31 cellular contexts compared by ENCODE assay signal in the genomic region with DNA sequence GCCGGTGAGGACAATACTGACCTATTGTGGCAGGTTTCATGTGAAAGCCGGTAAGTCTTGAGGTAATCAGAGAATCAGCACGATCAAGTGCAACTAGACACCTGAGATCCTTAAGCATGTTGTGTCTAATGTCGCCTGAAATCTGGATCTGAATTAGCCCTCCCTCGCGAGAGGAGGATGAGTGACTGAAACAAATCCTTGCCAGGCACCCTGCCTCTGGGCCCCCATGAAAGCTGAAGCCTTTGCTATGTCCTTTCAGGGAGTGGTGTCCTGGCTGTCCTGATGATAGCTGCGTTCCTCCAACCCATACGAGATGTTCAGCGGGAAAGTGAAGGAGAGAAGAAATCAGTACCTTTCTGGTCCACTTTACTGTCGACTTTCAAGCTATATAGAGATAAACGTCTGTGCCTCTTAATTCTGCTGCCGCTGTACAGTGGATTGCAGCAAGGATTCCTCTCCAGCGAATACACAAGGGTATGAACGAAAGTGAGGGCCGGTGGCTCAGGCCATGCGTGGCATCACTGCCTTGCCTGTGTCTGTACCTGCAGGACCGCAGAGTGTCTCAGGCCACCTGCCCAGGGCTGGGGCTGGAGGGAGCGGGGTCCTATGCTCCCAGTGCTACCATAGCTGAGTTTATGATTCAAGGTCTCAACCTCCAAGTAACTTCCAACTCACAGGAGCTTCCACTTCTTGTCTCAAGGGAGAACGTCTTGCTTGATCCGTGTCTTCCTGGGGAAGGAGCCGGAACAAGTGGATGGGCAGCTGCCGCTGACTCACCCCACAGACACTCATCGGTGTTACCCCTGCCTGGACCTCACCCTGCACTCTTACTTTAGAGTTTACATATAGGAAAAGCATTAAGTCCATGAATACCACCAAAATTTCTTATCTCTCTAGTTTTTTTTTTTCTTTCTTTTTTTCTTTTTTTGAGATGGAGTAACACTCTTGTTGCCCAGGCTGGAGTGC. TPM values are rescaled to one million over a fixed set of nuclear protein-coding genes. Genes with fewer than 3 reads are reported as not detected.
"Had no signal": no experiment of that assay in that cellular context is flagged by ENCODE, and none has a peak within 500 bp of the region (broad histone marks: within the 10 kb centered on the region; RNA-seq: fewer than 3 reads in every experiment).

No MANE protein-coding gene starts in this region.

- H3K9me3 ChIP-seq: ascending aorta, body of pancreas had no signal

- ATAC-seq: activated CD8-positive, alpha-beta T cell treated with anti-CD3 and anti-CD28 coated beads, Interleukin-2, amount 10 ng/mL, durations not matched to agents 7 days and 5 days; body of pancreas; K562; Panc1; T-helper 17 cell had no signal

- H3K27ac ChIP-seq: ascending aorta, body of pancreas had no signal

- DNase-seq: activated CD4-positive, alpha-beta T cell treated with anti-CD3 and anti-CD28 coated beads for 48 hours; activated CD4-positive, alpha-beta T cell treated with anti-CD3 and anti-CD28 coated beads, Interleukin-2, amount 50 U/mL, for 4 hours; activated CD4-positive, CD25-positive, alpha-beta regulatory T cell treated with anti-CD3 and anti-CD28 coated beads, Interleukin-2, amount 50 U/mL, for 72 hours; activated CD8-positive, alpha-beta memory T cell treated with anti-CD3 and anti-CD28 coated beads, Interleukin-2, amount 50 U/mL, for 48 hours; activated CD8-positive, alpha-beta T cell treated with anti-CD3 and anti-CD28 coated beads, Interleukin-2, amount 10 ng/mL, durations not matched to agents 7 days and 5 days; activated effector memory CD4-positive, alpha-beta T cell treated with Interleukin-2 at 50 U/mL for 16 hours; activated naive CD4-positive, alpha-beta T cell; activated T-cell treated with anti-CD3 and anti-CD28 coated beads, Interleukin-2, amount 50 U/mL, for 1 hour; amniotic stem cell; body of pancreas; central memory CD4-positive, alpha-beta T cell; Karpas-422; MM.1S; NCI-H1105 treated with DMSO at 0.1 percent for 48 hours; NCI-H1436 treated with DMSO at 0.1 percent for 48 hours; NCI-H187; NCI-H2081; NCI-H2171; NCI-H2227 treated with DMSO at 0.1 percent for 48 hours; NCI-H446 treated with DMSO at 0.1 percent for 48 hours; NCI-H524 treated with DMSO at 0.1 percent for 48 hours; NCI-H82; OCI-M1; SIG-M5; T-helper 17 cell; T-helper 9 cell had no signal

- H3K27me3 ChIP-seq: ascending aorta, body of pancreas had no signal

- H3K36me3 ChIP-seq: ascending aorta had no signal

- H3K4me1 ChIP-seq: ascending aorta, body of pancreas had no signal

- FAIRE-seq: bronchial epithelial cell, K562 had no signal

- H3K4me3 ChIP-seq: ascending aorta, body of pancreas, K562 had no signal

RNA-seq across cellular contexts. Expression of gene UNC93A, which starts 12.8 kb away (rescaled TPM):
- total RNA-seq: activated CD8-positive, alpha-beta T cell treated with anti-CD3 and anti-CD28 coated beads, Interleukin-2, amount 10 ng/mL, durations not matched to agents 7 days and 5 days; ascending aorta; body of pancreas; bronchial epithelial cell; K562; T-helper 17 cell had no signal
- polyA plus RNA-seq: K562 had no signal

RNA-seq across cellular contexts. Expression of gene TTLL2, which starts 20.9 kb away (rescaled TPM):
- total RNA-seq: activated CD8-positive, alpha-beta T cell treated with anti-CD3 and anti-CD28 coated beads, Interleukin-2, amount 10 ng/mL, durations not matched to agents 7 days and 5 days; ascending aorta; body of pancreas; bronchial epithelial cell; K562; T-helper 17 cell; WTC11 had no signal
- polyA plus RNA-seq: K562 had no signal
